8 cellular contexts compared by ENCODE assay signal in genomic region chr1:151763990-151764389, GRCh38. TPM values are rescaled to one million over a fixed set of nuclear protein-coding genes. Genes with fewer than 3 reads are reported as not detected.
DNase-seq lines count a peak whose midpoint lies in the region; ATAC-seq and TF ChIP-seq lines count a peak whose summit lies in the region.

No MANE protein-coding gene starts in this region.

- intact Hi-C loops in mucosa of descending colon (cut with DNase I, micrococcal nuclease), result no loop called here

- H3K9me3 ChIP-seq in HUES64 (ENCODE audit: insufficient read depth, low read depth, low read length), result no peaks in the 10 kb centered on the region
- H3K9me3 ChIP-seq in mucosa of descending colon, result no peaks in the 10 kb centered on the region

- H3K4me1 ChIP-seq in HUES64 (ENCODE audit: insufficient read depth, low read length) (peaks cover 13% of the 10 kb centered on the region), mucosa of descending colon (ENCODE audit: low read depth) (peaks cover 6% of the 10 kb centered on the region)

- H3K9ac ChIP-seq in HUES64 (ENCODE audit: low read depth, low read length), result peak overlapping the region; percentile 92

- WGBS in HUES64, result 78% methylated on average over 10 of the region's 10 CpGs

- H3K36me3 ChIP-seq in HUES64 (ENCODE audit: insufficient read depth, low read length), result peaks cover 31% of the 10 kb centered on the region
- no peaks in the 10 kb centered on the region for H3K36me3 ChIP-seq in mucosa of descending colon (ENCODE audit: low read depth)

- peak; percentile 28 for DNase-seq in AG08396 (ENCODE audit: low spot score)
- DNase-seq in cardiac fibroblast (ENCODE audit: low read depth in 2 of 2), result peak; percentile 3 to 18
- DNase-seq in mucosa of descending colon, result no peak
- DNase-seq in GM19240 (ENCODE audit: insufficient read length, low spot score), result no peak
- DNase-seq in NCI-H345 (lab: John Stamatoyannopoulos, UW), result no peak

- H3K27ac ChIP-seq in HUES64 (ENCODE audit: low read depth, low read length), result peak overlapping the region; percentile 12

- TF ChIP-seq CTCF in cardiac fibroblast (IDR thresholded peaks at IDR 0.05; ENCODE audit: low read depth, low read length) (no peak), mucosa of descending colon (IDR thresholded peaks at IDR 0.05) (no peak)

- ATAC-seq in mucosa of descending colon, result no peak
- ATAC-seq in HG03280 (IDR thresholded peaks at IDR 0.05; ENCODE audit: unreplicated experiment), result no peak
- ATAC-seq in GM21529 (IDR thresholded peaks at IDR 0.05; ENCODE audit: unreplicated experiment), result no peak

- H3K4me3 ChIP-seq in HUES64 (ENCODE audit: low read length) (peak overlapping the region; percentile 95), cardiac fibroblast (replicated peaks in 1 of 2; ENCODE audit: low read depth in 2 of 2, low read length in 2 of 2) (peak overlapping the region; percentile 81 to 85), mucosa of descending colon (peak overlapping the region; percentile 65)

- H3K27me3 ChIP-seq in HUES64 (ENCODE audit: insufficient read depth, low read length), result no peaks in the 10 kb centered on the region

RNA-seq across cellular contexts. Expression of gene MRPL9, which starts 0.7 kb away (rescaled TPM):
- 83.7 TPM for polyA plus RNA-seq in HUES64 (2013, experiment 1 of 2)
- 81.2 TPM for polyA plus RNA-seq in HUES64 (2013, experiment 2 of 2)
- 10 to 100 TPM; 46.5 to 51.2 (median 50.9) TPM for total RNA-seq in mucosa of descending colon

RNA-seq across cellular contexts. Expression of gene TDRKH, which starts 26.3 kb away (rescaled TPM):
- 15.8 TPM for polyA plus RNA-seq in HUES64 (2013, experiment 1 of 2)
- 23.5 TPM for polyA plus RNA-seq in HUES64 (2013, experiment 2 of 2)
- 10 to 100 TPM in 1 of 3 donors, 1 to 10 TPM in 2; 5.8 to 11.4 (median 7.4) TPM for total RNA-seq in mucosa of descending colon

RNA-seq across cellular contexts. Expression of gene LINGO4, which starts 41.2 kb away (rescaled TPM):
- not detected for polyA plus RNA-seq in HUES64 (2013, experiment 1 of 2)
- polyA plus RNA-seq in HUES64 (2013, experiment 2 of 2), result not detected
- total RNA-seq in mucosa of descending colon, result under 1 TPM; 0.23 to 0.54 (median 0.24) TPM

RNA-seq across cellular contexts. Expression of gene RIIAD1, which starts 42.7 kb away (rescaled TPM):
- polyA plus RNA-seq in HUES64 (2013, experiment 1 of 2), result not detected
- not detected for polyA plus RNA-seq in HUES64 (2013, experiment 2 of 2)
- not detected for total RNA-seq in mucosa of descending colon

RNA-seq across cellular contexts. Expression of gene CELF3, which starts 47.4 kb away (rescaled TPM):
- polyA plus RNA-seq in HUES64 (2013, experiment 1 of 2), result 0.95 TPM
- 1.8 TPM for polyA plus RNA-seq in HUES64 (2013, experiment 2 of 2)
- 1 to 10 TPM; 2.3 to 4.3 (median 2.8) TPM for total RNA-seq in mucosa of descending colon

Comparison
In these comparisons a context has a peak if more than half of its experiments do, and no peak if none do; other contexts are left out.
1. DNase-seq: peak in AG08396 (single experiment) and cardiac fibroblast (2 of 2); none in mucosa of descending colon (0 of 3), GM19240 (single experiment) and NCI-H345 (single experiment).
2. Peak in every context shown above with its lines, with median percentiles within 50 percentile points of each other: H3K4me3 ChIP-seq.